In the genomic region with DNA sequence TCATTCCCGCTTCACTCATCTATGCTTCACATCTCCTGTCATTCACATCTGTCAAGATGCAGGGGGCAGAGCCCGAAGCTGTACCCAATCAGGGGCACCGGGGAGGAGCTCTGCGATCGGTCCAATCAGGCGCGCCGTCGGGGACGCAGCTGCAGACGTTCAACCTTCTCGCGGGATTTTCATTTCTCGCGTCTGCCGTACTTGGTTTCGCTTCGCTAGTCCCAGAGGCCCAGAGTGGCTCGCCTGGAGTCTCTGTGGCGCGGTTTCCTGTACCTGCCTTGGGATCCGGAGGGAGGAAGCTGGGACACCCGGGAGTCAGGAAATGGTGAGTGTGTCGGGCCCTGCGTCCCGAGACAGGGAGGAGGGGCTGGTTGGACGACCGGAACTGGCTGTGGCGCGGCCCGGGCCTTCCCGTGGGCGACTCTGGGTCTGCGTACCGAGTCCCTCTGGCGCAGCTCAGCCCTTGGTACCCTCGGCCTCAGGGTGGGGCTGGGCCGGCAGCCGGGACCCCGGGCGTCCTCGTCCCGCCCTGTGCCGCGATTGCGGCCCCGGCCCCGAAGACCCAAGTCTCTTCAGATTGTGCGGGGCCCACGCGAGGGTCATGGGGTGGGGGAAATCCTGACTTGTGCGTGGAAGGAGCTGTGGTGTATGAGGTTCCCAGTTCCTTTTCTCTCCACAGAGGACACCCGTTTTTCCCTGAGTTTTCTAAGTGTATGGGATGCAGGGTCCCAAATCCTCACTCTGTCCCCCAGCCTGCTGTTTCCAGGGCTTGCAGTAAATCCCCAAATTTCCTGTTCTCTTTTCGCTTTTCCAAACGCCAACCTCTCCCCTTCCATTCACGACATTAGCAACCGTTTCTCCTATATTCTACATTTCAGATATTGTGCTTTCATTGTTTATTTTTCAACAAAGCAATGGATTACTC, we compare ENCODE assay signal across 1 cellular context.
A peak's percentile ranks its signal among the peaks of the same experiment; 100 is the strongest.
TF ChIP-seq lines count a peak whose summit lies in the region.

ZNF136 (plus strand) TSS at position 215 of the 925 bp plus-strand sequence; CDS start at position 323, 108 bp downstream.

TF ChIP-seq in HepG2, 621 proteins besides CTCF, POLR2A, EP300 and RAD21 (continued from another document and continues in another):
- TF ChIP-seq ZNF652 (CRISPR knock-in tag; IDR thresholded peaks at IDR 0.05; ENCODE audit: borderline replicate concordance, low read depth) (no peak), HIVEP1 (CRISPR knock-in tag; IDR thresholded peaks at IDR 0.05) (peak; percentile 47; the same call in 1 of the 2 replicates), ZNF136 (CRISPR knock-in tag; IDR thresholded peaks at IDR 0.05; ENCODE audit: low read depth) (0 out of 2 replicates have a peak, but pooled peaks have one; percentile 66), ZNF547 (CRISPR knock-in tag; IDR thresholded peaks at IDR 0.05) (peak; percentile 92; the same call in 1 of the 2 replicates), MAZ (IDR thresholded peaks at IDR 0.05; ENCODE audit: borderline replicate concordance, low read depth, low read length) (no peak), MAZ (CRISPR knock-in tag; IDR thresholded peaks at IDR 0.05; ENCODE audit: low read depth) (peak; percentile 78), ZBTB7B (CRISPR knock-in tag; IDR thresholded peaks at IDR 0.05) (0 out of 2 replicates have a peak, but pooled peaks have one; percentile 47), ZNF230 (CRISPR knock-in tag; IDR thresholded peaks at IDR 0.05) (peak; percentile 84; the same call in 1 of the 2 replicates), ZNF720 (CRISPR knock-in tag; IDR thresholded peaks at IDR 0.05) (no peak), ZNF20 (CRISPR knock-in tag; IDR thresholded peaks at IDR 0.05) (no peak), DMAP1 (CRISPR knock-in tag; IDR thresholded peaks at IDR 0.05) (peak; percentile 56; the same call in 1 of the 2 replicates), CENPX (CRISPR knock-in tag; IDR thresholded peaks at IDR 0.05) (no peak), KMT2A (CRISPR knock-in tag; IDR thresholded peaks at IDR 0.05) (peak; percentile 97), KDM5A (IDR thresholded peaks at IDR 0.05; ENCODE audit: borderline replicate concordance, low read length) (peak; percentile 80; the same call in 1 of the 2 replicates), ZFP1 (CRISPR knock-in tag; IDR thresholded peaks at IDR 0.05) (no peak), ZBTB25 (CRISPR knock-in tag; IDR thresholded peaks at IDR 0.05) (peak; percentile 61; the same call in 1 of the 2 replicates), SIX1 (CRISPR knock-in tag; IDR thresholded peaks at IDR 0.05; ENCODE audit: borderline replicate concordance) (no peak), ZNF382 (CRISPR knock-in tag; IDR thresholded peaks at IDR 0.05; ENCODE audit: borderline replicate concordance) (no peak), DMTF1 (CRISPR knock-in tag; IDR thresholded peaks at IDR 0.05) (no peak), SP140L (CRISPR knock-in tag; IDR thresholded peaks at IDR 0.05; ENCODE audit: borderline replicate concordance) (no peak), RERE (CRISPR knock-in tag; IDR thresholded peaks at IDR 0.05; ENCODE audit: low read depth) (no peak)
- TF ChIP-seq, protein P1, sequence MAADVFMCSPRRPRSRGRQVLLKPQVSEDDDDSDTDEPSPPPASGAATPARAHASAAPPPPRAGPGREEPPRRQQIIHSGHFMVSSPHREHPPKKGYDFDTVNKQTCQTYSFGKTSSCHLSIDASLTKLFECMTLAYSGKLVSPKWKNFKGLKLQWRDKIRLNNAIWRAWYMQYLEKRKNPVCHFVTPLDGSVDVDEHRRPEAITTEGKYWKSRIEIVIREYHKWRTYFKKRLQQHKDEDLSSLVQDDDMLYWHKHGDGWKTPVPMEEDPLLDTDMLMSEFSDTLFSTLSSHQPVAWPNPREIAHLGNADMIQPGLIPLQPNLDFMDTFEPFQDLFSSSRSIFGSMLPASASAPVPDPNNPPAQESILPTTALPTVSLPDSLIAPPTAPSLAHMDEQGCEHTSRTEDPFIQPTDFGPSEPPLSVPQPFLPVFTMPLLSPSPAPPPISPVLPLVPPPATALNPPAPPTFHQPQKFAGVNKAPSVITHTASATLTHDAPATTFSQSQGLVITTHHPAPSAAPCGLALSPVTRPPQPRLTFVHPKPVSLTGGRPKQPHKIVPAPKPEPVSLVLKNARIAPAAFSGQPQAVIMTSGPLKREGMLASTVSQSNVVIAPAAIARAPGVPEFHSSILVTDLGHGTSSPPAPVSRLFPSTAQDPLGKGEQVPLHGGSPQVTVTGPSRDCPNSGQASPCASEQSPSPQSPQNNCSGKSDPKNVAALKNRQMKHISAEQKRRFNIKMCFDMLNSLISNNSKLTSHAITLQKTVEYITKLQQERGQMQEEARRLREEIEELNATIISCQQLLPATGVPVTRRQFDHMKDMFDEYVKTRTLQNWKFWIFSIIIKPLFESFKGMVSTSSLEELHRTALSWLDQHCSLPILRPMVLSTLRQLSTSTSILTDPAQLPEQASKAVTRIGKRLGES (CRISPR knock-in tag; IDR thresholded peaks at IDR 0.05; ENCODE audit: borderline replicate concordance) = no peak
- TF ChIP-seq, protein P2, sequence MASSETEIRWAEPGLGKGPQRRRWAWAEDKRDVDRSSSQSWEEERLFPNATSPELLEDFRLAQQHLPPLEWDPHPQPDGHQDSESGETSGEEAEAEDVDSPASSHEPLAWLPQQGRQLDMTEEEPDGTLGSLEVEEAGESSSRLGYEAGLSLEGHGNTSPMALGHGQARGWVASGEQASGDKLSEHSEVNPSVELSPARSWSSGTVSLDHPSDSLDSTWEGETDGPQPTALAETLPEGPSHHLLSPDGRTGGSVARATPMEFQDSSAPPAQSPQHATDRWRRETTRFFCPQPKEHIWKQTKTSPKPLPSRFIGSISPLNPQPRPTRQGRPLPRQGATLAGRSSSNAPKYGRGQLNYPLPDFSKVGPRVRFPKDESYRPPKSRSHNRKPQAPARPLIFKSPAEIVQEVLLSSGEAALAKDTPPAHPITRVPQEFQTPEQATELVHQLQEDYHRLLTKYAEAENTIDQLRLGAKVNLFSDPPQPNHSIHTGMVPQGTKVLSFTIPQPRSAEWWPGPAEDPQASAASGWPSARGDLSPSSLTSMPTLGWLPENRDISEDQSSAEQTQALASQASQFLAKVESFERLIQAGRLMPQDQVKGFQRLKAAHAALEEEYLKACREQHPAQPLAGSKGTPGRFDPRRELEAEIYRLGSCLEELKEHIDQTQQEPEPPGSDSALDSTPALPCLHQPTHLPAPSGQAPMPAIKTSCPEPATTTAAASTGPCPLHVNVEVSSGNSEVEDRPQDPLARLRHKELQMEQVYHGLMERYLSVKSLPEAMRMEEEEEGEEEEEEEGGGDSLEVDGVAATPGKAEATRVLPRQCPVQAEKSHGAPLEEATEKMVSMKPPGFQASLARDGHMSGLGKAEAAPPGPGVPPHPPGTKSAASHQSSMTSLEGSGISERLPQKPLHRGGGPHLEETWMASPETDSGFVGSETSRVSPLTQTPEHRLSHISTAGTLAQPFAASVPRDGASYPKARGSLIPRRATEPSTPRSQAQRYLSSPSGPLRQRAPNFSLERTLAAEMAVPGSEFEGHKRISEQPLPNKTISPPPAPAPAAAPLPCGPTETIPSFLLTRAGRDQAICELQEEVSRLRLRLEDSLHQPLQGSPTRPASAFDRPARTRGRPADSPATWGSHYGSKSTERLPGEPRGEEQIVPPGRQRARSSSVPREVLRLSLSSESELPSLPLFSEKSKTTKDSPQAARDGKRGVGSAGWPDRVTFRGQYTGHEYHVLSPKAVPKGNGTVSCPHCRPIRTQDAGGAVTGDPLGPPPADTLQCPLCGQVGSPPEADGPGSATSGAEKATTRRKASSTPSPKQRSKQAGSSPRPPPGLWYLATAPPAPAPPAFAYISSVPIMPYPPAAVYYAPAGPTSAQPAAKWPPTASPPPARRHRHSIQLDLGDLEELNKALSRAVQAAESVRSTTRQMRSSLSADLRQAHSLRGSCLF (CRISPR knock-in tag; IDR thresholded peaks at IDR 0.05; ENCODE audit: borderline replicate concordance) = 0 out of 2 replicates have a peak, but pooled peaks have one; percentile 42
- TF ChIP-seq, protein P3, sequence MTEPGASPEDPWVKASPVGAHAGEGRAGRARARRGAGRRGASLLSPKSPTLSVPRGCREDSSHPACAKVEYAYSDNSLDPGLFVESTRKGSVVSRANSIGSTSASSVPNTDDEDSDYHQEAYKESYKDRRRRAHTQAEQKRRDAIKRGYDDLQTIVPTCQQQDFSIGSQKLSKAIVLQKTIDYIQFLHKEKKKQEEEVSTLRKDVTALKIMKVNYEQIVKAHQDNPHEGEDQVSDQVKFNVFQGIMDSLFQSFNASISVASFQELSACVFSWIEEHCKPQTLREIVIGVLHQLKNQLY (CRISPR knock-in tag; IDR thresholded peaks at IDR 0.05) = no peak
- TF ChIP-seq, protein P4, sequence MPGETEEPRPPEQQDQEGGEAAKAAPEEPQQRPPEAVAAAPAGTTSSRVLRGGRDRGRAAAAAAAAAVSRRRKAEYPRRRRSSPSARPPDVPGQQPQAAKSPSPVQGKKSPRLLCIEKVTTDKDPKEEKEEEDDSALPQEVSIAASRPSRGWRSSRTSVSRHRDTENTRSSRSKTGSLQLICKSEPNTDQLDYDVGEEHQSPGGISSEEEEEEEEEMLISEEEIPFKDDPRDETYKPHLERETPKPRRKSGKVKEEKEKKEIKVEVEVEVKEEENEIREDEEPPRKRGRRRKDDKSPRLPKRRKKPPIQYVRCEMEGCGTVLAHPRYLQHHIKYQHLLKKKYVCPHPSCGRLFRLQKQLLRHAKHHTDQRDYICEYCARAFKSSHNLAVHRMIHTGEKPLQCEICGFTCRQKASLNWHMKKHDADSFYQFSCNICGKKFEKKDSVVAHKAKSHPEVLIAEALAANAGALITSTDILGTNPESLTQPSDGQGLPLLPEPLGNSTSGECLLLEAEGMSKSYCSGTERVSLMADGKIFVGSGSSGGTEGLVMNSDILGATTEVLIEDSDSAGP (CRISPR knock-in tag; IDR thresholded peaks at IDR 0.05; ENCODE audit: borderline replicate concordance) = peak; percentile 78; the same call in 1 of the 2 replicates
- TF ChIP-seq, protein P5, sequence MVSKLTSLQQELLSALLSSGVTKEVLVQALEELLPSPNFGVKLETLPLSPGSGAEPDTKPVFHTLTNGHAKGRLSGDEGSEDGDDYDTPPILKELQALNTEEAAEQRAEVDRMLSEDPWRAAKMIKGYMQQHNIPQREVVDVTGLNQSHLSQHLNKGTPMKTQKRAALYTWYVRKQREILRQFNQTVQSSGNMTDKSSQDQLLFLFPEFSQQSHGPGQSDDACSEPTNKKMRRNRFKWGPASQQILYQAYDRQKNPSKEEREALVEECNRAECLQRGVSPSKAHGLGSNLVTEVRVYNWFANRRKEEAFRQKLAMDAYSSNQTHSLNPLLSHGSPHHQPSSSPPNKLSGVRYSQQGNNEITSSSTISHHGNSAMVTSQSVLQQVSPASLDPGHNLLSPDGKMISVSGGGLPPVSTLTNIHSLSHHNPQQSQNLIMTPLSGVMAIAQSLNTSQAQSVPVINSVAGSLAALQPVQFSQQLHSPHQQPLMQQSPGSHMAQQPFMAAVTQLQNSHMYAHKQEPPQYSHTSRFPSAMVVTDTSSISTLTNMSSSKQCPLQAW (CRISPR knock-in tag; IDR thresholded peaks at IDR 0.05) = peak; percentile 56; the same call in 1 of the 2 replicates
